ENCODE assay signal across 19 cellular contexts in genomic region chr1:145857170-145857569, GRCh38. TPM values are rescaled to one million over a fixed set of nuclear protein-coding genes. Genes with fewer than 3 reads are reported as not detected.
DNase-seq lines count a peak whose midpoint lies in the region; ATAC-seq and TF ChIP-seq lines count a peak whose summit lies in the region.
"Had no signal": no experiment of that assay in that cellular context is flagged by ENCODE, and none has a peak within 500 bp of the region (broad histone marks: within the 10 kb centered on the region; RNA-seq: fewer than 3 reads in every experiment).

No MANE protein-coding gene starts in this region.

- ATAC-seq in natural killer cell (no peak), T-helper 17 cell (no peak)
- no peak for ATAC-seq in natural killer cell treated with Interleukin-12 subunit alpha and Interleukin-12 subunit beta and Interleukin-15 and Interleukin-18, amount 100 ng/mL, for 72 hours
- ATAC-seq: activated naive CD4-positive, alpha-beta T cell treated with anti-CD3 and anti-CD28 coated beads, Interleukin-2, amount 50 U/mL, for 72 hours; GM12878; sciatic nerve; stimulated activated naive CD8-positive, alpha-beta T cell treated with anti-CD3 and anti-CD28 coated beads, Interleukin-15, Interleukin-2, amounts not matched to agents 100 U/mL and 50 U/mL, for 24 hours had no signal

- intact Hi-C loops in natural killer cell (cut with micrococcal nuclease) = loop anchor here (5.0 kb wide), 1 partner anchor 180 kb away; no protein-coding TSS in a partner anchor

- peaks cover 11 to 36% of the 10 kb centered on the region in 2 donors for H3K4me1 Mint-ChIP-seq in natural killer cell
- peaks cover 11 to 15% of the 10 kb centered on the region in 2 donors for H3K4me1 Mint-ChIP-seq in natural killer cell treated with Interleukin-12 subunit alpha and Interleukin-12 subunit beta and Interleukin-15 and Interleukin-18, amount 100 ng/mL, for 72 hours (ENCODE audit: low read depth in 2 of 2)
- peaks cover 22% of the 10 kb centered on the region for H3K4me1 Mint-ChIP-seq in T-helper 17 cell
- H3K4me1 Mint-ChIP-seq in nephron = peaks cover 6% of the 10 kb centered on the region

- H3K9me3 Mint-ChIP-seq in natural killer cell = no peaks in the 10 kb centered on the region
- no peaks in the 10 kb centered on the region for H3K9me3 Mint-ChIP-seq in natural killer cell treated with Interleukin-12 subunit alpha and Interleukin-12 subunit beta and Interleukin-15 and Interleukin-18, amount 100 ng/mL, for 72 hours
- H3K9me3 Mint-ChIP-seq in nephron = no peaks in the 10 kb centered on the region
- H3K9me3 Mint-ChIP-seq: activated naive CD4-positive, alpha-beta T cell treated with anti-CD3 and anti-CD28 coated beads, Interleukin-2, amount 50 U/mL, for 72 hours; dendritic cell treated with granulocyte-macrophage colony-stimulating factor and Interleukin-4, amounts not matched to agents 40 ng/mL and 50 ng/mL, for 4 days had no signal

- DNase-seq in natural killer cell (no peak), T-helper 17 cell (no peak), RPMI8226 (no peak), hypothalamus (lab: John Stamatoyannopoulos, UW) (no peak), anterior cingulate cortex (lab: John Stamatoyannopoulos, UW) (no peak), NCI-H146 treated with DMSO at 0.1 percent for 48 hours (lab: John Stamatoyannopoulos, UW; ENCODE audit: unreplicated experiment) (no peak)
- DNase-seq in natural killer cell treated with Interleukin-12 subunit alpha and Interleukin-12 subunit beta and Interleukin-15 and Interleukin-18, amount 100 ng/mL, for 72 hours (ENCODE audit: low spot score) = no peak
- DNase-seq: activated T-cell treated with anti-CD3 and anti-CD28 coated beads for 4 hours; erythroblast; GDM1; stimulated activated naive CD8-positive, alpha-beta T cell treated with anti-CD3 and anti-CD28 coated beads, Interleukin-15, Interleukin-2, amounts not matched to agents 100 U/mL and 50 U/mL, for 24 hours; SW 1271; upper lobe of left lung had no signal

- peak overlapping the region; percentile 94 for H3K4me3 Mint-ChIP-seq in natural killer cell
- no peak overlapping the region for H3K4me3 Mint-ChIP-seq in natural killer cell treated with Interleukin-12 subunit alpha and Interleukin-12 subunit beta and Interleukin-15 and Interleukin-18, amount 100 ng/mL, for 72 hours
- H3K4me3 Mint-ChIP-seq in T-helper 17 cell = peak overlapping the region; percentile 96
- peak overlapping the region; percentile 59 to 99 (median 62) for H3K4me3 Mint-ChIP-seq in nephron

- H3K27ac Mint-ChIP-seq in natural killer cell = no peak overlapping the region
- H3K27ac Mint-ChIP-seq in natural killer cell treated with Interleukin-12 subunit alpha and Interleukin-12 subunit beta and Interleukin-15 and Interleukin-18, amount 100 ng/mL, for 72 hours = no peak overlapping the region
- H3K27ac Mint-ChIP-seq in T-helper 17 cell = peak overlapping the region; percentile 82
- no peak overlapping the region for H3K27ac Mint-ChIP-seq in nephron
- H3K27ac Mint-ChIP-seq: dendritic cell treated with granulocyte-macrophage colony-stimulating factor and Interleukin-4, amounts not matched to agents 40 ng/mL and 50 ng/mL, for 4 days had no signal

- H3K9me3 ChIP-seq in T-helper 17 cell (ENCODE audit: control insufficient read depth, low read length, poor library complexity, severe bottlenecking) = no peaks in the 10 kb centered on the region
- H3K9me3 ChIP-seq: upper lobe of left lung had no signal

- no peak for TF ChIP-seq CTCF in natural killer cell (IDR thresholded peaks at IDR 0.05)
- no peak for TF ChIP-seq CTCF in nephron (IDR thresholded peaks at IDR 0.05; ENCODE audit: unreplicated experiment in 3 of 3)

- H3K27me3 Mint-ChIP-seq in natural killer cell (ENCODE audit: low read depth in 2 of 2) (no peaks in the 10 kb centered on the region), T-helper 17 cell (no peaks in the 10 kb centered on the region), nephron (ENCODE audit: low read depth) (no peaks in the 10 kb centered on the region)
- H3K27me3 Mint-ChIP-seq in natural killer cell treated with Interleukin-12 subunit alpha and Interleukin-12 subunit beta and Interleukin-15 and Interleukin-18, amount 100 ng/mL, for 72 hours = peaks cover 0 to 3% of the 10 kb centered on the region in 2 donors
- H3K27me3 Mint-ChIP-seq: dendritic cell treated with granulocyte-macrophage colony-stimulating factor and Interleukin-4, amounts not matched to agents 40 ng/mL and 50 ng/mL, for 4 days had no signal

- H3K36me3 Mint-ChIP-seq in natural killer cell = peaks cover 8% of the 10 kb centered on the region
- peaks cover 10% of the 10 kb centered on the region for H3K36me3 Mint-ChIP-seq in natural killer cell treated with Interleukin-12 subunit alpha and Interleukin-12 subunit beta and Interleukin-15 and Interleukin-18, amount 100 ng/mL, for 72 hours
- H3K36me3 Mint-ChIP-seq in T-helper 17 cell (ENCODE audit: low read depth) = peaks cover 13% of the 10 kb centered on the region
- peaks cover 42% of the 10 kb centered on the region for H3K36me3 Mint-ChIP-seq in nephron (ENCODE audit: low read depth)

RNA-seq across cellular contexts. Expression of gene PIAS3, which starts 1.7 kb away (rescaled TPM):
- 10 to 100 TPM; 40.1 to 53.3 (median 51.0) TPM for total RNA-seq in natural killer cell
- 10 to 100 TPM; 24.3 to 31.1 TPM for total RNA-seq in natural killer cell treated with Interleukin-12 subunit alpha and Interleukin-12 subunit beta and Interleukin-15 and Interleukin-18, amount 100 ng/mL, for 72 hours
- total RNA-seq in T-helper 17 cell = 10 to 100 TPM; 19.0 to 20.0 TPM

RNA-seq across cellular contexts. Expression of gene NUDT17, which starts 11.7 kb away (rescaled TPM):
- total RNA-seq in natural killer cell (1 to 10 TPM; 3.3 to 4.9 (median 3.4) TPM), T-helper 17 cell (1 to 10 TPM; 2.1 to 2.2 TPM)
- 1 to 10 TPM; 4.8 to 5.6 TPM for total RNA-seq in natural killer cell treated with Interleukin-12 subunit alpha and Interleukin-12 subunit beta and Interleukin-15 and Interleukin-18, amount 100 ng/mL, for 72 hours

RNA-seq across cellular contexts. Expression of gene ANKRD35, which starts 28.5 kb away (rescaled TPM):
- total RNA-seq in natural killer cell (under 1 TPM; 0.14 to 0.23 (median 0.23) TPM), T-helper 17 cell (not detected)
- under 1 TPM; 0.12 to 0.14 TPM for total RNA-seq in natural killer cell treated with Interleukin-12 subunit alpha and Interleukin-12 subunit beta and Interleukin-15 and Interleukin-18, amount 100 ng/mL, for 72 hours
- total RNA-seq: mononuclear cell had no signal

RNA-seq across cellular contexts. Expression of gene POLR3C, which starts 33.2 kb away (rescaled TPM):
- total RNA-seq in natural killer cell = 10 to 100 TPM; 26.4 to 37.2 (median 27.5) TPM
- total RNA-seq in natural killer cell treated with Interleukin-12 subunit alpha and Interleukin-12 subunit beta and Interleukin-15 and Interleukin-18, amount 100 ng/mL, for 72 hours = 10 to 100 TPM; 51.4 to 87.4 TPM
- 10 to 100 TPM; 19.3 to 25.1 TPM for total RNA-seq in T-helper 17 cell

RNA-seq across cellular contexts. Expression of gene RNF115, which starts 33.3 kb away (rescaled TPM):
- 10 to 100 TPM; 26.7 to 31.8 (median 30.8) TPM for total RNA-seq in natural killer cell
- 10 to 100 TPM; 22.9 to 36.0 TPM for total RNA-seq in natural killer cell treated with Interleukin-12 subunit alpha and Interleukin-12 subunit beta and Interleukin-15 and Interleukin-18, amount 100 ng/mL, for 72 hours
- 10 to 100 TPM; 14.0 to 16.6 TPM for total RNA-seq in T-helper 17 cell
